ENCODE assay signal across 8 cellular contexts in genomic region chr19:6110360-6110977, GRCh38. TPM values are rescaled to one million over a fixed set of nuclear protein-coding genes. Genes with fewer than 3 reads are reported as not detected.
DNase-seq lines count a peak whose midpoint lies in the region; ATAC-seq and TF ChIP-seq lines count a peak whose summit lies in the region.

Gene RFX2 (minus strand): TSS chr19:6110500. CDS start chr19:6047496, 63,004 bp downstream.

- H3K4me1 ChIP-seq in BE2C: no peaks in the 10 kb centered on the region

- ATAC-seq in HG03432 (IDR thresholded peaks at IDR 0.05; ENCODE audit: unreplicated experiment): peak; percentile 90

- H3K4me3 ChIP-seq in BE2C (ENCODE audit: low read depth, low read length) (peak within 1 kb of the TSS; percentile 83), kidney epithelial cell (ENCODE audit: low read depth, low read length) (peak within 1 kb of the TSS; percentile 52)

- H3K27me3 ChIP-seq in BE2C (no peaks in the 10 kb centered on the region), kidney epithelial cell (ENCODE audit: control insufficient read depth, insufficient read depth, low read length) (no peaks in the 10 kb centered on the region)

- no peaks in the 10 kb centered on the region for H3K9me3 ChIP-seq in BE2C

- no peak for TF ChIP-seq CTCF in BE2C (IDR thresholded peaks at IDR 0.05; ENCODE audit: low read depth, low read length)
- TF ChIP-seq CTCF in kidney epithelial cell (IDR thresholded peaks at IDR 0.05; ENCODE audit: insufficient read depth, low read length, poor library complexity, severe bottlenecking): no peak

- H3K36me3 ChIP-seq in BE2C (no peaks in the 10 kb centered on the region), kidney epithelial cell (ENCODE audit: control insufficient read depth, insufficient read depth, low read length) (no peaks in the 10 kb centered on the region)

- DNase-seq in BE2C (peak; percentile 99), GM19238 (ENCODE audit: insufficient read length, low spot score) (peak; percentile 96), NCI-H460 (ENCODE audit: extremely low read depth, low read depth) (peak; percentile 97), cerebellum (ENCODE audit: low spot score) (peak; percentile 99), kidney epithelial cell (ENCODE audit: low read depth) (peak; percentile 82)
- peak; percentile 99 for DNase-seq in activated CD4-positive, CD25-positive, alpha-beta regulatory T cell treated with anti-CD3 and anti-CD28 coated beads, Interleukin-2, amount 50 U/mL, for 72 hours
- DNase-seq in stimulated activated CD4-positive, alpha-beta T cell treated with anti-CD3 and anti-CD28 coated beads, Interleukin-15, amount 100 ng/mL, for 1 hour (ENCODE audit: low read depth in 1 of 2, low spot score in 1 of 2): peak; percentile 98 to 99

RNA-seq across cellular contexts. Expression of gene RFX2, which starts in this region (rescaled TPM):
- 19.3 TPM for polyA plus RNA-seq in BE2C (2012; ENCODE audit: insufficient read depth, insufficient read length, low read depth)
- 5.2 and 7.8 TPM in 2 replicates for total RNA-seq in NCI-H460 (2014; rRNA removed; shearing (Covaris generic))
- polyA plus RNA-seq in NCI-H460 (2014; cell fraction: nucleus; rRNA removed): 10.4 and 11.5 TPM in 2 replicates
- total RNA-seq in cerebellum (11.4 TPM), kidney epithelial cell (4.5 and 6.5 TPM in 2 replicates)

Comparison
In these comparisons a context has a peak if more than half of its experiments do, and no peak if none do; other contexts are left out.
1. Peak in every context shown above with its lines: DNase-seq, ATAC-seq and H3K4me3 ChIP-seq.